15 cellular contexts compared by ENCODE assay signal in the genomic region with DNA sequence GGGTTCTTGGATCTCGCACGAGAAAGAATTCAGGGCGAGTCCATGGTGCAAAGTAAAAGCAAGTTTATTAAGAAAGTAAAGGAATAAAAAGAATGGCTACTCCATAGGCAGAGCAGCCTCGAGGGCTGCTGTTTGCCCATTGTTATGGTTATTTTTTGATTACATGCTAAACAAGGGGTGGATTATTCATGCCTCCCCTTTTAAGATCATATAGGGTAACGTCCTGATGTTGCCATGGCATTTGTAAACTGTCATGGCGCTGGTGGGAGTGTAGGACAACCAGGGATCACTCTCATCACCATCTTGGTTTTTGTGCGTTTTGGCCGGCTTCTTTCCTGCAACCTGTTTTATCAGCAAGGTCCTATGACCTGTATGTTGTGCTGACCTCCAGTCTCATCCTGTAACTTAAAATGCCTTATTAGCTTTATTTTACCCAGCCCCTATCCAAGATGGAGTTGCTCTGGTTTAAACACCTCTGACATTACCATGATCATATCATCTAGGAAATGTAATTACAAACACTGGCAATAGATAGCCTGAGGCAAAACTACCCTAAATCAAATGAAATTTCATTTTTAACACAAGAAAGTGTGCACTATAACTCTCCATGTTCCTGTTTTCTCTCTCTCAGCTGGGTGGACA.
A peak's percentile ranks its signal among the peaks of the same experiment; 100 is the strongest.
DNase-seq lines count a peak whose midpoint lies in the region; ATAC-seq, FAIRE-seq and TF ChIP-seq lines count a peak whose summit lies in the region.
"Had no signal": no experiment of that assay in that cellular context is flagged by ENCODE, and none has a peak within 500 bp of the region (broad histone marks: within the 10 kb centered on the region; RNA-seq: fewer than 3 reads in every experiment).

No MANE protein-coding gene starts in this region.

- DNase-seq in H9 = peak; percentile 45
- no peak for DNase-seq in H1 (ENCODE audit: low read depth in 1 of 2, low spot score in 2 of 2)
- DNase-seq in stimulated activated naive B cell treated with anti-CD40 and anti-IgM and Interleukin-4, amounts not matched to agents 10 μg/mL and 1 μg/mL and 100 μg/mL, for 72 hours = no peak
- no peak for DNase-seq in esophagus squamous epithelium (lab: John Stamatoyannopoulos, UW)
- DNase-seq: Caco-2; CD4-positive, CD25-positive, alpha-beta regulatory T cell; DMS153; H7; NCI-H1092; NCI-H2081 had no signal

- TF ChIP-seq EP300 in H1 (IDR thresholded peaks at IDR 0.05; ENCODE audit: borderline replicate concordance in 1 of 2, low read depth in 2 of 2, low read length in 2 of 2) = no peak

- peak overlapping the region in 2 of 3 experiments; percentile 2 to 65; a peak in 2 of 7 replicates for H3K27ac Mint-ChIP-seq in H9
- peak overlapping the region; percentile 40 for H3K27ac Mint-ChIP-seq in stimulated activated memory B cell treated with anti-CD40 and anti-IgM and Interleukin-4, amounts not matched to agents 10 μg/mL and 1 μg/mL and 100 μg/mL, for 72 hours
- H3K27ac Mint-ChIP-seq in stimulated activated naive B cell treated with anti-CD40 and anti-IgM and Interleukin-4, amounts not matched to agents 10 μg/mL and 1 μg/mL and 100 μg/mL, for 72 hours = no peak overlapping the region
- H3K27ac Mint-ChIP-seq: CD4-positive, CD25-positive, alpha-beta regulatory T cell had no signal

- H2BK120ac ChIP-seq in H9 (ENCODE audit: low read depth, low read length, poor library complexity, severe bottlenecking) = no peak overlapping the region
- H2BK120ac ChIP-seq in H1 (replicated peaks; ENCODE audit: low read depth, low read length) = no peak overlapping the region

- H3F3A ChIP-seq in OCI-LY1 (ENCODE audit: insufficient read depth, low read length) = no peaks in the 10 kb centered on the region

- peaks cover 5 to 17% (median 8%) of the 10 kb centered on the region in 3 experiments; a peak in 6 of 7 replicates for H3K36me3 Mint-ChIP-seq in H9 (ENCODE audit: insufficient read depth in 1 of 3, low read depth in 3 of 3)
- no peaks in the 10 kb centered on the region for H3K36me3 Mint-ChIP-seq in stimulated activated memory B cell treated with anti-CD40 and anti-IgM and Interleukin-4, amounts not matched to agents 10 μg/mL and 1 μg/mL and 100 μg/mL, for 72 hours
- H3K36me3 Mint-ChIP-seq in stimulated activated naive B cell treated with anti-CD40 and anti-IgM and Interleukin-4, amounts not matched to agents 10 μg/mL and 1 μg/mL and 100 μg/mL, for 72 hours = peaks cover 3% of the 10 kb centered on the region in 2 donors
- H3K36me3 Mint-ChIP-seq: CD4-positive, CD25-positive, alpha-beta regulatory T cell had no signal

- H2BK12ac ChIP-seq in H9 (ENCODE audit: insufficient read length, low read depth, low read length) (no peak overlapping the region), H1 (ENCODE audit: low read depth, low read length) (no peak overlapping the region)

- no peaks in the 10 kb centered on the region for H3K9me2 ChIP-seq in OCI-LY1 (ENCODE audit: low read depth, low read length)

- H3K4me1 ChIP-seq in H9 (ENCODE audit: insufficient read depth, low read length) (peaks cover 2% of the 10 kb centered on the region; the same call in 1 of the 2 replicates), OCI-LY1 (ENCODE audit: insufficient read depth, low read length, severe bottlenecking) (peaks cover 50% of the 10 kb centered on the region), H1 (replicated peaks in 1 of 4; ENCODE audit: control insufficient read depth in 3 of 4, insufficient read depth in 4 of 4, low read length in 3 of 4) (peaks cover 0 to 10% (median 1%) of the 10 kb centered on the region in 4 experiments; a peak in 3 of 7 replicates), esophagus squamous epithelium (no peaks in the 10 kb centered on the region)
- H3K4me1 ChIP-seq: Caco-2 had no signal

- no peak for ATAC-seq in stimulated activated memory B cell treated with anti-CD40 and anti-IgM and Interleukin-4, amounts not matched to agents 10 μg/mL and 1 μg/mL and 100 μg/mL, for 72 hours
- ATAC-seq in HG02642 (IDR thresholded peaks at IDR 0.05; ENCODE audit: poor library complexity, unreplicated experiment) = no peak
- ATAC-seq in stimulated activated naive B cell treated with anti-CD40 and anti-IgM and Interleukin-4, amounts not matched to agents 10 μg/mL and 1 μg/mL and 100 μg/mL, for 72 hours (replicated peaks) = no peak
- ATAC-seq: Panc1 had no signal

- WGBS in H9 (ENCODE audit: extremely low coverage, insufficient read length, low lambda C conversion rate) = no CpG with 5 or more reads among the region's 8 CpGs
- WGBS in H1 (ENCODE audit: extremely low coverage in 1 of 2, insufficient coverage in 1 of 2, insufficient read length in 1 of 2, insufficient replicate concordance in 2 of 2, low coverage in 1 of 2, low lambda C conversion rate in 2 of 2, missing lambda C conversion rate in 1 of 2), 2 experiments = 72% methylated on average over 7 of the region's 8 CpGs; no CpG with 5 or more reads in 1 of the 2 experiments
- WGBS in esophagus squamous epithelium, 2 donors = 71 to 90% methylated on average over 8 of the region's 8 CpGs

- peaks cover 32 to 42% of the 10 kb centered on the region in 2 experiments for H3K4me1 Mint-ChIP-seq in H9
- H3K4me1 Mint-ChIP-seq in stimulated activated memory B cell treated with anti-CD40 and anti-IgM and Interleukin-4, amounts not matched to agents 10 μg/mL and 1 μg/mL and 100 μg/mL, for 72 hours = peaks cover 22% of the 10 kb centered on the region
- peaks cover 14 to 19% of the 10 kb centered on the region in 2 donors for H3K4me1 Mint-ChIP-seq in stimulated activated naive B cell treated with anti-CD40 and anti-IgM and Interleukin-4, amounts not matched to agents 10 μg/mL and 1 μg/mL and 100 μg/mL, for 72 hours

- no peak overlapping the region for H3T11ph ChIP-seq in H9 (ENCODE audit: low read length)

- no peak overlapping the region for H3K27ac ChIP-seq in H9 (ENCODE audit: insufficient read length, low read depth, low read length)
- H3K27ac ChIP-seq in OCI-LY1 (ENCODE audit: low read depth, low read length, poor library complexity, severe bottlenecking) = peak overlapping the region; percentile 48
- no peak overlapping the region for H3K27ac ChIP-seq in H1 (ENCODE audit: low read depth, low read length)
- no peak overlapping the region for H3K27ac ChIP-seq in esophagus squamous epithelium
- H3K27ac ChIP-seq: SK-N-MC had no signal

- no peak overlapping the region for H2BK15ac ChIP-seq in H9 (ENCODE audit: low read depth, low read length)
- no peak overlapping the region for H2BK15ac ChIP-seq in H1 (ENCODE audit: low read length)

- H4K91ac ChIP-seq in H9 (ENCODE audit: insufficient read length, low read depth, low read length) = no peak overlapping the region
- H4K91ac ChIP-seq in H1 (replicated peaks; ENCODE audit: insufficient read length, low read length) = no peak overlapping the region

- H3K27me3 ChIP-seq in H9 (ENCODE audit: insufficient read depth, low read length) = no peaks in the 10 kb centered on the region
- no peaks in the 10 kb centered on the region for H3K27me3 ChIP-seq in OCI-LY1 (ENCODE audit: insufficient read depth, low read length)
- H3K27me3 ChIP-seq in H1 (replicated peaks in 1 of 4; ENCODE audit: control insufficient read depth in 3 of 4, extremely low read depth in 1 of 4, insufficient read depth in 3 of 4, low read length in 3 of 4) = no peaks in the 10 kb centered on the region
- no peaks in the 10 kb centered on the region for H3K27me3 ChIP-seq in esophagus squamous epithelium

- H3K79me1 ChIP-seq in H9 (ENCODE audit: insufficient read depth, low read depth, low read length, poor library complexity, severe bottlenecking) (no peaks in the 10 kb centered on the region), H1 (ENCODE audit: low read depth, low read length) (no peaks in the 10 kb centered on the region)

- no peak overlapping the region for H3K56ac ChIP-seq in H9 (ENCODE audit: insufficient read length, low read depth, low read length)
- H3K56ac ChIP-seq in H1 (replicated peaks; ENCODE audit: insufficient read length, low read depth, low read length) = no peak overlapping the region

- H4K8ac ChIP-seq in H9 (replicated peaks; ENCODE audit: insufficient read length, low read depth, low read length) (no peak overlapping the region), H1 (ENCODE audit: extremely low read depth, insufficient read depth, low read length) (no peak overlapping the region)

- no peak for TF ChIP-seq RAD21 in H1 (IDR thresholded peaks at IDR 0.05 in 1 of 2, conservative IDR thresholded peaks at IDR 0.05 in 1 of 2; ENCODE audit: low read depth in 2 of 2, low read length in 2 of 2)

- H3K14ac ChIP-seq in H9 (ENCODE audit: insufficient read depth, low read length) = no peak overlapping the region
- no peak overlapping the region for H3K14ac ChIP-seq in H1 (ENCODE audit: insufficient read length)

- no peak for TF ChIP-seq CTCF in H9 (conservative IDR thresholded peaks at IDR 0.05)
- TF ChIP-seq CTCF in OCI-LY1 (IDR thresholded peaks at IDR 0.05; ENCODE audit: low read length) = no peak
- no peak for TF ChIP-seq CTCF in H1 (IDR thresholded peaks at IDR 0.05; ENCODE audit: control extremely low read depth in 1 of 3, insufficient read depth in 1 of 3, low read depth in 1 of 3, low read length in 3 of 3)
- no peak for TF ChIP-seq CTCF in esophagus squamous epithelium (IDR thresholded peaks at IDR 0.05)

- POLR2A ChIA-PET in H1 (lab: Charles Lee; ENCODE audit: partially characterized antibody) = no interaction called here

- H3K79me2 ChIP-seq in H9 (ENCODE audit: insufficient read depth, low read length) (no peaks in the 10 kb centered on the region), OCI-LY1 (ENCODE audit: insufficient read depth, low read length) (no peaks in the 10 kb centered on the region), H1 (ENCODE audit: control insufficient read depth in 1 of 2, insufficient read depth in 2 of 2, low read length in 2 of 2) (no peaks in the 10 kb centered on the region)

- CTCF ChIA-PET in H1 (lab: Charles Lee; ENCODE audit: partially characterized antibody) = interaction anchor here (1.3 kb wide), 1 partner anchor 468 kb away, joined by 4 read pairs; no protein-coding TSS in a partner anchor

- H3K23ac ChIP-seq in H9 (ENCODE audit: insufficient read length, low read depth, low read length) (no peak overlapping the region), H1 (ENCODE audit: insufficient read length) (no peak overlapping the region)

- H2AK5ac ChIP-seq in H9 (ENCODE audit: insufficient read length, low read length) (no peak overlapping the region), H1 (ENCODE audit: low read depth, low read length) (no peak overlapping the region)

- H3K4me3 ChIP-seq in OCI-LY1 (ENCODE audit: low read depth, low read length, poor library complexity, severe bottlenecking) = no peak overlapping the region
- H3K4me3 ChIP-seq in H1 (ENCODE audit: extremely low read depth in 1 of 4, insufficient read depth in 2 of 4, low read depth in 3 of 4, low read length in 4 of 4) = no peak overlapping the region
- H3K4me3 ChIP-seq in esophagus squamous epithelium = no peak overlapping the region
- H3K4me3 ChIP-seq: SK-N-MC had no signal

- H3K4me2 ChIP-seq in H9 (ENCODE audit: insufficient read depth, insufficient read length, low read length) = no peak overlapping the region
- no peak overlapping the region for H3K4me2 ChIP-seq in OCI-LY1 (ENCODE audit: low read length)
- H3K4me2 ChIP-seq in H1 (ENCODE audit: insufficient read depth in 1 of 2, low read depth in 2 of 2, low read length in 2 of 2) = no peak overlapping the region; a peak in 1 of 4 replicates

- no peaks in the 10 kb centered on the region for H3K9me3 ChIP-seq in H9 (ENCODE audit: control insufficient read depth, low read depth, low read length)
- H3K9me3 ChIP-seq in OCI-LY1 (ENCODE audit: low read length) = no peaks in the 10 kb centered on the region
- no peaks in the 10 kb centered on the region for H3K9me3 ChIP-seq in H1 (ENCODE audit: insufficient read depth in 2 of 2, low read depth in 1 of 2, low read length in 1 of 2)
- no peaks in the 10 kb centered on the region for H3K9me3 ChIP-seq in esophagus squamous epithelium
- H3K9me3 ChIP-seq: Caco-2 had no signal

- H4K20me1 ChIP-seq in H9 (ENCODE audit: control insufficient read depth, insufficient read depth, insufficient read length) (no peaks in the 10 kb centered on the region), OCI-LY1 (ENCODE audit: insufficient read depth, low read length) (no peaks in the 10 kb centered on the region), H1 (replicated peaks in 1 of 2; ENCODE audit: control insufficient read depth in 1 of 2, insufficient read depth in 2 of 2, low read length in 2 of 2) (no peaks in the 10 kb centered on the region)

- H2BK5ac ChIP-seq in H9 (ENCODE audit: insufficient read length, low read length) (no peak overlapping the region), H1 (ENCODE audit: low read depth, low read length) (no peak overlapping the region)

- H3K9me3 Mint-ChIP-seq in H9 = peaks cover 54 to 66% of the 10 kb centered on the region in 2 experiments
- no peaks in the 10 kb centered on the region for H3K9me3 Mint-ChIP-seq in stimulated activated memory B cell treated with anti-CD40 and anti-IgM and Interleukin-4, amounts not matched to agents 10 μg/mL and 1 μg/mL and 100 μg/mL, for 72 hours
- peaks cover 0 to 8% of the 10 kb centered on the region in 2 donors for H3K9me3 Mint-ChIP-seq in stimulated activated naive B cell treated with anti-CD40 and anti-IgM and Interleukin-4, amounts not matched to agents 10 μg/mL and 1 μg/mL and 100 μg/mL, for 72 hours

- no peak overlapping the region for H3K9ac ChIP-seq in H9 (ENCODE audit: extremely low read depth, insufficient read length, low read length)
- H3K9ac ChIP-seq in OCI-LY1 (ENCODE audit: low read length) = no peak overlapping the region
- no peak overlapping the region for H3K9ac ChIP-seq in H1 (replicated peaks in 1 of 4; ENCODE audit: extremely low read depth in 1 of 4, low read depth in 3 of 4, low read length in 3 of 4)

- H3K4me3 Mint-ChIP-seq in H9 = no peak overlapping the region
- H3K4me3 Mint-ChIP-seq in stimulated activated memory B cell treated with anti-CD40 and anti-IgM and Interleukin-4, amounts not matched to agents 10 μg/mL and 1 μg/mL and 100 μg/mL, for 72 hours = no peak overlapping the region
- H3K4me3 Mint-ChIP-seq in stimulated activated naive B cell treated with anti-CD40 and anti-IgM and Interleukin-4, amounts not matched to agents 10 μg/mL and 1 μg/mL and 100 μg/mL, for 72 hours = no peak overlapping the region
- H3K4me3 Mint-ChIP-seq: CD4-positive, CD25-positive, alpha-beta regulatory T cell had no signal

- no peak for TF ChIP-seq POLR2A in H1 (IDR thresholded peaks at IDR 0.05; ENCODE audit: control extremely low read depth in 1 of 2, low read depth in 2 of 2, low read length in 2 of 2)
- TF ChIP-seq POLR2A in esophagus squamous epithelium (IDR thresholded peaks at IDR 0.05) = no peak

- intact Hi-C loops in esophagus squamous epithelium (cut with DNase I) = no loop called here

- H3K18ac ChIP-seq in H9 (ENCODE audit: insufficient read length, low read depth, low read length) = no peak overlapping the region
- H3K18ac ChIP-seq in H1 (ENCODE audit: extremely low read depth, low read length) = no peak overlapping the region; the same call in 1 of the 2 replicates

- H3K36me3 ChIP-seq in OCI-LY1 (ENCODE audit: insufficient read depth, low read length) = no peaks in the 10 kb centered on the region; the same call in 1 of the 2 replicates
- H3K36me3 ChIP-seq in H1 (ENCODE audit: control insufficient read depth in 2 of 4, insufficient read depth in 4 of 4, low read length in 3 of 4) = no peaks in the 10 kb centered on the region
- H3K36me3 ChIP-seq in esophagus squamous epithelium = no peaks in the 10 kb centered on the region

- H2AFZ ChIP-seq in H9 (ENCODE audit: low read length) = no peak overlapping the region
- H2AFZ ChIP-seq in OCI-LY1 (ENCODE audit: low read length) = no peak overlapping the region
- H2AFZ ChIP-seq in H1 (ENCODE audit: low read length) = no peak overlapping the region

- no peaks in the 10 kb centered on the region for H3K27me3 Mint-ChIP-seq in H9 (ENCODE audit: low read depth)
- H3K27me3 Mint-ChIP-seq in stimulated activated memory B cell treated with anti-CD40 and anti-IgM and Interleukin-4, amounts not matched to agents 10 μg/mL and 1 μg/mL and 100 μg/mL, for 72 hours = no peaks in the 10 kb centered on the region
- H3K27me3 Mint-ChIP-seq in stimulated activated naive B cell treated with anti-CD40 and anti-IgM and Interleukin-4, amounts not matched to agents 10 μg/mL and 1 μg/mL and 100 μg/mL, for 72 hours = peaks cover 0 to 23% of the 10 kb centered on the region in 2 donors
- H3K27me3 Mint-ChIP-seq: CD4-positive, CD25-positive, alpha-beta regulatory T cell had no signal

- no peak for FAIRE-seq in H1 (lab: Jason Lieb, UNC)

- no peak overlapping the region for H2BK20ac ChIP-seq in H9 (ENCODE audit: low read depth, low read length, poor library complexity, severe bottlenecking)
- H2BK20ac ChIP-seq in H1 (ENCODE audit: low read length) = no peak overlapping the region

- H3K4ac ChIP-seq in H9 (ENCODE audit: low read depth, low read length) (no peak overlapping the region), H1 (replicated peaks; ENCODE audit: insufficient read length, low read depth, low read length) (no peak overlapping the region)

- H3K23me2 ChIP-seq in H9 (ENCODE audit: insufficient read length, low read depth, low read length, poor library complexity, severe bottlenecking) (peaks cover 3% of the 10 kb centered on the region), H1 (ENCODE audit: low read depth, low read length) (no peaks in the 10 kb centered on the region)

- H4K5ac ChIP-seq in H9 (ENCODE audit: insufficient read length, low read depth, low read length) = no peak overlapping the region
- H4K5ac ChIP-seq in H1 (ENCODE audit: insufficient read length, low read depth, low read length) = no peak overlapping the region
